9 cellular contexts compared by ENCODE assay signal in the genomic region with DNA sequence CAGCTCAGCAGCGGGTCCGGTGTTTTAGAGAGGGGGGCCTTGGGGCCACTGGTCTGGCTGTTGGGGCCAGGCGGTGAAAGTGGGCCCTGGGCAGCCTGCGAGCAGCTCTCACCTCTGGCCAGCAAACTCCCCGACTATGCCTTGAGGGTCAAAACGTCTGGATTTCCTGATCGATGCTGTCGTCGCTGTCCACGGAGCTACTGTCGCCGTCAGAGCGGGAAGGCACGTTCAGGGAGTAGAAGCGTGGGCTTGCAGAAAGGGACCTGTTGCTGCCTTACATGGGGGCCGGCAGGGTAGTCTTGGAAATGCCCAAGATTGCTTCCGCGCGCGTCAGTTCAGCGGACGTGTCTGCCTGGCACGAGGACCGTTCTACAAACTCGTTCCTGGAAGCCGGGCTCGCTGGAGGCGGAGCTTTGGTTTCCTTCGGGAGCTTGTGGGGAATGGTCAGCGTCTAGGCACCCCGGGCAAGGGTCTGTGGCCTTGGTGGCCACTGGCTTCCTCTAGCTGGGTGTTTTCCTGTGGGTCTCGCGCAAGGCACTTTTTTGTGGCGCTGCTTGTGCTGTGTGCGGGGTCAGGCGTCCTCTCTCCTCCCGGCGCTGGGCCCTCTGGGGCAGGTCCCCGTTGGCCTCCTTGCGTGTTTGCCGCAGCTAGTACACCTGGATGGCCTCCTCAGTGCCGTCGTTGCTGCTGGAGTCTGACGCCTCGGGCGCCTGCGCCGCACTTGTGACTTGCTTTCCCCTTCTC. TPM values are rescaled to one million over a fixed set of nuclear protein-coding genes. Genes with fewer than 3 reads are reported as not detected.
A peak's percentile ranks its signal among the peaks of the same experiment; 100 is the strongest.
DNase-seq lines count a peak whose midpoint lies in the region; ATAC-seq, FAIRE-seq and TF ChIP-seq lines count a peak whose summit lies in the region.
"Had no signal": no experiment of that assay in that cellular context is flagged by ENCODE, and none has a peak within 500 bp of the region (broad histone marks: within the 10 kb centered on the region; RNA-seq: fewer than 3 reads in every experiment).

No MANE protein-coding gene starts in this region.

- H3K4ac ChIP-seq in IMR-90 (ENCODE audit: low read depth, low read length), result no peak overlapping the region

- intact Hi-C loops in IMR-90 (cut with micrococcal nuclease), result no loop called here
- intact Hi-C loops in kidney (cut with DNase I), result no loop called here

- H3K79me1 ChIP-seq in IMR-90 (ENCODE audit: low read depth in 1 of 2, low read length in 2 of 2), result peaks cover 17 to 19% of the 10 kb centered on the region in 2 experiments

- H3K4me1 ChIP-seq in IMR-90 (ENCODE audit: control insufficient read depth, insufficient read depth, low read length), result no peaks in the 10 kb centered on the region
- no peaks in the 10 kb centered on the region for H3K4me1 ChIP-seq in kidney (ENCODE audit: control insufficient read depth in 1 of 2, insufficient read depth in 1 of 2, low read depth in 1 of 2, low read length in 2 of 2)

- H3K27me3 ChIP-seq in IMR-90 (ENCODE audit: control insufficient read depth, insufficient read depth, low read length), result no peaks in the 10 kb centered on the region

- WGBS in IMR-90 (ENCODE audit: extremely low coverage in 2 of 2, insufficient read length in 1 of 2), 2 experiments, result 85% methylated on average over 26 of the region's 48 CpGs; no CpG with 5 or more reads in 1 of the 2 experiments

- no peak overlapping the region for H2BK20ac ChIP-seq in IMR-90 (ENCODE audit: low read depth, low read length)

- peak overlapping the region; percentile 42 for H2AK9ac ChIP-seq in IMR-90 (replicated peaks; ENCODE audit: low read depth, low read length, poor library complexity)

- dilution Hi-C loops in IMR-90 (cut with HindIII; ENCODE audit: low sequenced_read_pairs, unreplicated experiment), result no loop called here

- H3K9me3 ChIP-seq in IMR-90 (ENCODE audit: control insufficient read depth, insufficient read depth, low read length) (peaks cover 8% of the 10 kb centered on the region; the same call in 1 of the 2 replicates), kidney (ENCODE audit: control insufficient read depth in 1 of 2, low read length in 2 of 2) (peaks cover 0 to 4% of the 10 kb centered on the region in 2 donors)

- peaks cover 2% of the 10 kb centered on the region for H3K9me3 Mint-ChIP-seq in stimulated activated effector memory CD8-positive, alpha-beta T cell treated with anti-CD3 and anti-CD28 coated beads, Interleukin-12 subunit alpha, Interleukin-12 subunit beta, amount 100 ng/mL, for 72 hours

- no peak overlapping the region for H3K18ac ChIP-seq in IMR-90 (ENCODE audit: low read depth, low read length)

- H3K4me3 ChIP-seq in IMR-90 (ENCODE audit: insufficient read depth, low read depth, low read length) (no peak overlapping the region), kidney (ENCODE audit: low read length in 2 of 2) (peak overlapping the region in 1 of 2 donors; percentile 32)

- BruUV-seq in IMR-90 (replicated peaks; lab: Mats Ljungman, UMichigan), result no TSS peak

- no peak for TF ChIP-seq RAD21 in IMR-90 (IDR thresholded peaks at IDR 0.05; ENCODE audit: low read length)

- H4K8ac ChIP-seq in IMR-90 (ENCODE audit: low read depth in 2 of 2, low read length in 2 of 2), result no peak overlapping the region

- no peaks in the 10 kb centered on the region for H3K9me1 ChIP-seq in IMR-90 (ENCODE audit: insufficient read depth, low read length)

- no peak overlapping the region for H2BK120ac ChIP-seq in IMR-90 (ENCODE audit: low read depth, low read length)

- no peak overlapping the region for H3K14ac ChIP-seq in IMR-90 (replicated peaks; ENCODE audit: low read depth, low read length)

- no peak overlapping the region for H2BK15ac ChIP-seq in IMR-90 (ENCODE audit: low read depth, low read length)

- ATAC-seq in IMR-90 (ENCODE audit: low read depth) (no peak), GM21423 (IDR thresholded peaks at IDR 0.05; ENCODE audit: unreplicated experiment) (no peak)
- peak; percentile 57 for ATAC-seq in stimulated activated effector memory CD8-positive, alpha-beta T cell treated with anti-CD3 and anti-CD28 coated beads, Interleukin-12 subunit alpha, Interleukin-12 subunit beta, amount 100 ng/mL, for 72 hours

- in situ Hi-C loops in IMR-90 (cut with MboI; ENCODE audit: low sequenced_read_pairs), result no loop called here

- H4K5ac ChIP-seq in IMR-90 (ENCODE audit: low read depth, low read length), result no peak overlapping the region

- H2BK5ac ChIP-seq in IMR-90 (ENCODE audit: low read depth, low read length, poor library complexity, severe bottlenecking), result no peak overlapping the region

- DNase-seq in IMR-90 (no peak), kidney (peak; percentile 73), COR-L47 (lab: John Stamatoyannopoulos, UW) (no peak), NOMO-1 treated with DMSO at 0.1 percent for 48 hours (lab: John Stamatoyannopoulos, UW; ENCODE audit: unreplicated experiment) (no peak)
- peak; percentile 25 for DNase-seq in activated naive CD4-positive, alpha-beta T cell treated with anti-CD3 and anti-CD28 coated beads, Interleukin-2, amount 50 U/mL, for 16 hours
- DNase-seq in stimulated activated effector memory CD8-positive, alpha-beta T cell treated with anti-CD3 and anti-CD28 coated beads, Interleukin-12 subunit alpha, Interleukin-12 subunit beta, amount 100 ng/mL, for 72 hours (ENCODE audit: low spot score in 2 of 2), result no peak
- DNase-seq: GF-D8, substantia nigra had no signal

- no peak overlapping the region for H3K4me2 ChIP-seq in IMR-90 (ENCODE audit: low read depth, low read length)

- no peaks in the 10 kb centered on the region for H4K20me1 ChIP-seq in IMR-90 (ENCODE audit: insufficient read depth, low read length)

- H3K4me3 Mint-ChIP-seq in stimulated activated effector memory CD8-positive, alpha-beta T cell treated with anti-CD3 and anti-CD28 coated beads, Interleukin-12 subunit alpha, Interleukin-12 subunit beta, amount 100 ng/mL, for 72 hours, result peak overlapping the region; percentile 78

- POLR2A ChIA-PET in IMR-90 (lab: Charles Lee; ENCODE audit: unreplicated experiment), result no interaction called here

- no peak for TF ChIP-seq POLR2A in IMR-90 (IDR thresholded peaks at IDR 0.05; ENCODE audit: low read depth, low read length)

- no peak overlapping the region for H2AK5ac ChIP-seq in IMR-90 (ENCODE audit: low read depth, low read length)

- peaks cover 23% of the 10 kb centered on the region for H3K36me3 Mint-ChIP-seq in stimulated activated effector memory CD8-positive, alpha-beta T cell treated with anti-CD3 and anti-CD28 coated beads, Interleukin-12 subunit alpha, Interleukin-12 subunit beta, amount 100 ng/mL, for 72 hours

- peak overlapping the region; percentile 70 for H3K27ac Mint-ChIP-seq in stimulated activated effector memory CD8-positive, alpha-beta T cell treated with anti-CD3 and anti-CD28 coated beads, Interleukin-12 subunit alpha, Interleukin-12 subunit beta, amount 100 ng/mL, for 72 hours

- no peak overlapping the region for H3K23ac ChIP-seq in IMR-90 (ENCODE audit: low read depth, low read length)

- FAIRE-seq in kidney (lab: Jason Lieb, UNC), result no peak

- H2AFZ ChIP-seq in IMR-90 (replicated peaks; ENCODE audit: low read length, poor library complexity), result no peak overlapping the region

- H3K56ac ChIP-seq in IMR-90 (ENCODE audit: extremely low read depth, insufficient read depth, low read length), result no peak overlapping the region

- H4K91ac ChIP-seq in IMR-90 (ENCODE audit: insufficient read depth, low read depth, low read length), result no peak overlapping the region

- H3K27ac ChIP-seq in IMR-90 (ENCODE audit: insufficient read depth, low read length) (no peak overlapping the region), kidney (ENCODE audit: low read depth in 2 of 2, low read length in 2 of 2) (no peak overlapping the region)

- TF ChIP-seq CTCF in IMR-90 (conservative IDR thresholded peaks at IDR 0.05; ENCODE audit: low read depth, low read length) (no peak), kidney (IDR thresholded peaks at IDR 0.05; ENCODE audit: borderline replicate concordance, extremely low read depth, insufficient read depth) (no peak)

- CTCF ChIA-PET in IMR-90 (lab: Yijun Ruan, JAX), result no interaction called here

- H3K4me1 Mint-ChIP-seq in stimulated activated effector memory CD8-positive, alpha-beta T cell treated with anti-CD3 and anti-CD28 coated beads, Interleukin-12 subunit alpha, Interleukin-12 subunit beta, amount 100 ng/mL, for 72 hours, result peaks cover 50% of the 10 kb centered on the region

- H3K36me3 ChIP-seq in IMR-90 (ENCODE audit: control insufficient read depth, insufficient read depth, low read length) (peaks cover 21% of the 10 kb centered on the region), kidney (ENCODE audit: control insufficient read depth in 1 of 2, insufficient read depth in 2 of 2, low read length in 2 of 2) (no peaks in the 10 kb centered on the region)

- H3K9ac ChIP-seq in IMR-90 (ENCODE audit: low read depth, low read length) (no peak overlapping the region), kidney (ENCODE audit: low read length in 2 of 2) (no peak overlapping the region)

TF ChIP-seq in IMR-90, 13 proteins besides CTCF, POLR2A, EP300 and RAD21 (continues in another document):
- TF ChIP-seq RCOR1 (IDR thresholded peaks at IDR 0.05; ENCODE audit: insufficient replicate concordance, low read length) (no peak), CHD1 (IDR thresholded peaks at IDR 0.05; ENCODE audit: low read depth, low read length) (no peak), SMC3 (IDR thresholded peaks at IDR 0.05; ENCODE audit: low read depth, low read length) (no peak), MXI1 (IDR thresholded peaks at IDR 0.05; ENCODE audit: borderline replicate concordance, low read depth, low read length) (no peak)
- TF ChIP-seq, protein P1, sequence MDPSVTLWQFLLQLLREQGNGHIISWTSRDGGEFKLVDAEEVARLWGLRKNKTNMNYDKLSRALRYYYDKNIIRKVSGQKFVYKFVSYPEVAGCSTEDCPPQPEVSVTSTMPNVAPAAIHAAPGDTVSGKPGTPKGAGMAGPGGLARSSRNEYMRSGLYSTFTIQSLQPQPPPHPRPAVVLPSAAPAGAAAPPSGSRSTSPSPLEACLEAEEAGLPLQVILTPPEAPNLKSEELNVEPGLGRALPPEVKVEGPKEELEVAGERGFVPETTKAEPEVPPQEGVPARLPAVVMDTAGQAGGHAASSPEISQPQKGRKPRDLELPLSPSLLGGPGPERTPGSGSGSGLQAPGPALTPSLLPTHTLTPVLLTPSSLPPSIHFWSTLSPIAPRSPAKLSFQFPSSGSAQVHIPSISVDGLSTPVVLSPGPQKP (IDR thresholded peaks at IDR 0.05; ENCODE audit: borderline replicate concordance, low read depth, low read length), result no peak

RNA-seq across cellular contexts. Expression of gene RB1, which starts 15.3 kb away (rescaled TPM):
- 15.4 and 23.1 TPM in 2 replicates for total RNA-seq in IMR-90 (2012; rRNA removed)
- 8.4 and 11.4 TPM in 2 replicates for polyA plus RNA-seq in IMR-90 (2012; rRNA removed)
- 2.6 and 3.3 TPM in 2 replicates for polyA plus RNA-seq in IMR-90 (2012; cell fraction: cytosol; rRNA removed)
- polyA plus RNA-seq in IMR-90 (2012; cell fraction: nucleus; rRNA removed; ENCODE audit: low replicate concordance), result 2.8 and 9.5 TPM in 2 replicates
- total RNA-seq in kidney, result 46.5 TPM
- polyA plus RNA-seq in kidney (ENCODE audit: insufficient read depth, low read depth, low replicate concordance), result 12.3 TPM

Comparison
In these comparisons a context has a peak if more than half of its experiments do, and no peak if none do; other contexts are left out.
1. DNase-seq: peak in activated naive CD4-positive, alpha-beta T cell treated with anti-CD3 and anti-CD28 coated beads, Interleukin-2, amount 50 U/mL, for 16 hours (single experiment) and kidney (single experiment); none in IMR-90 (single experiment), stimulated activated effector memory CD8-positive, alpha-beta T cell treated with anti-CD3 and anti-CD28 coated beads, Interleukin-12 subunit alpha, Interleukin-12 subunit beta, amount 100 ng/mL, for 72 hours (0 of 2), COR-L47 (single experiment) and NOMO-1 treated with DMSO at 0.1 percent for 48 hours (single experiment).